In the genomic region with DNA sequence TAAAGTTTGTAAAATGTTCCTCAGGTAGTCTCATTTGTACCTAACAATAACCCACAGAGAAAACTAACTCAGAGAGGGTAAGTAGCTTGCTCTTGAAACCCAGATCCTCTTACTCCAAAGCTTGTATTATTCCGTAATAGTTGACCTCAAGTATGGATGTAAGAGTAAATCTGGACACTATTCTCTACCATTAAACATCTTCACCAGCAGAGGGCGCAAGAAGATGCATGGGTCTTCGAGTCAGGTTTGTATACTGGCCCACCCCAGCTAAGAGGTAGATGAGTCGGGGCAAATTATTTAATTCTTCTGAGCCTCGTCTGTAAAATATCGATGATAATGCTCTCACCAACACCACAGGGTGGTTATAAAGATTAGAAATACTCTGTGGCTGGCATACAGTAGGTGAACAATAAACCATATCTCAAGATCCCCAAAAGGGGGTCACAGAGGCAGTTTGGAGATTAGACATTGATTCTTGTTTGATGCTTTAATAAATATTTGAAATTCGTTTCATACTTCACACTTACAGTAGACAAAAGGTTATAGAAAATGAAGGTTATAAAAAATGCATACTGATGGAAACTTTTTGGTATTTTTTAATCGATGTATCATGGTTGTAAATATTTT, we compare ENCODE assay signal across 8 cellular contexts. TPM values are rescaled to one million over a fixed set of nuclear protein-coding genes. Genes with fewer than 3 reads are reported as not detected.
DNase-seq lines count a peak whose midpoint lies in the region; ATAC-seq and TF ChIP-seq lines count a peak whose summit lies in the region.

No MANE protein-coding gene starts in this region.

- no peak overlapping the region for H3K27ac ChIP-seq in SJSA1

- 0 out of 2 replicates have a peak, but pooled peaks cover 4% of the 10 kb centered on the region for H3K36me3 ChIP-seq in SJSA1

- no peak overlapping the region for H3K4me3 ChIP-seq in LNCaP clone FGC (ENCODE audit: low read depth, low read length)
- H3K4me3 ChIP-seq in SJSA1, result no peak overlapping the region
- H3K4me3 ChIP-seq in skeletal muscle cell (ENCODE audit: low read depth, low read length), result no peak overlapping the region

- H3K27me3 ChIP-seq in SJSA1 (replicated peaks), result no peaks in the 10 kb centered on the region

- in situ Hi-C loops in G401 (cut with HindIII; ENCODE audit: low sequenced_read_pairs), result no loop called here

- TF ChIP-seq CTCF in LNCaP clone FGC (IDR thresholded peaks at IDR 0.05; ENCODE audit: control insufficient read depth, extremely low read depth, insufficient read depth), result peak; percentile 68

- peak; percentile 66 for ATAC-seq in left ventricle myocardium superior
- ATAC-seq in HG03342 (IDR thresholded peaks at IDR 0.05; ENCODE audit: unreplicated experiment), result no peak
- no peak for ATAC-seq in HG02678 (IDR thresholded peaks at IDR 0.05; ENCODE audit: unreplicated experiment)

- H3K4me1 ChIP-seq in SJSA1 (replicated peaks), result peaks cover 22% of the 10 kb centered on the region

- intact Hi-C loops in left ventricle myocardium superior (cut with micrococcal nuclease), result loop anchor here (5.0 kb wide), 1 partner anchor 225 kb away; no protein-coding TSS in a partner anchor

- peaks cover 5% of the 10 kb centered on the region; the same call in 1 of the 2 replicates for H3K9me3 ChIP-seq in SJSA1 (replicated peaks)

- peak; percentile 84 for DNase-seq in G401 (ENCODE audit: low spot score)
- no peak for DNase-seq in LNCaP clone FGC (ENCODE audit: low read depth)
- peak; percentile 63 to 69 for DNase-seq in SJSA1 (ENCODE audit: low read depth in 1 of 2, low spot score in 2 of 2)
- DNase-seq in activated naive CD8-positive, alpha-beta T cell treated with anti-CD3 and anti-CD28 coated beads, Interleukin-2, amount 50 U/mL, for 16 hours (ENCODE audit: low read depth, low spot score), result peak; percentile 41
- DNase-seq in left ventricle myocardium superior, result no peak
- peak; percentile 33 for DNase-seq in skeletal muscle cell (ENCODE audit: low read depth)

RNA-seq across cellular contexts. Expression of a gene that starts 3.5 kb away (rescaled TPM):
- total RNA-seq in G401 (2014; rRNA removed; shearing (Covaris generic)), result 8.9 and 11.8 TPM in 2 replicates
- total RNA-seq in SJSA1 (2014; rRNA removed; shearing (Covaris generic)), result 3.2 and 5.1 TPM in 2 replicates
- 3.2 TPM for total RNA-seq in left ventricle myocardium superior

Comparison
In these comparisons a context has a peak if more than half of its experiments do, and no peak if none do; other contexts are left out.
1. DNase-seq: peak in G401 (single experiment), SJSA1 (2 of 2), activated naive CD8-positive, alpha-beta T cell treated with anti-CD3 and anti-CD28 coated beads, Interleukin-2, amount 50 U/mL, for 16 hours (single experiment) and skeletal muscle cell (single experiment); none in LNCaP clone FGC (single experiment) and left ventricle myocardium superior (single experiment).